Comparison of ENCODE assay signal across 1 cellular context in the genomic region with DNA sequence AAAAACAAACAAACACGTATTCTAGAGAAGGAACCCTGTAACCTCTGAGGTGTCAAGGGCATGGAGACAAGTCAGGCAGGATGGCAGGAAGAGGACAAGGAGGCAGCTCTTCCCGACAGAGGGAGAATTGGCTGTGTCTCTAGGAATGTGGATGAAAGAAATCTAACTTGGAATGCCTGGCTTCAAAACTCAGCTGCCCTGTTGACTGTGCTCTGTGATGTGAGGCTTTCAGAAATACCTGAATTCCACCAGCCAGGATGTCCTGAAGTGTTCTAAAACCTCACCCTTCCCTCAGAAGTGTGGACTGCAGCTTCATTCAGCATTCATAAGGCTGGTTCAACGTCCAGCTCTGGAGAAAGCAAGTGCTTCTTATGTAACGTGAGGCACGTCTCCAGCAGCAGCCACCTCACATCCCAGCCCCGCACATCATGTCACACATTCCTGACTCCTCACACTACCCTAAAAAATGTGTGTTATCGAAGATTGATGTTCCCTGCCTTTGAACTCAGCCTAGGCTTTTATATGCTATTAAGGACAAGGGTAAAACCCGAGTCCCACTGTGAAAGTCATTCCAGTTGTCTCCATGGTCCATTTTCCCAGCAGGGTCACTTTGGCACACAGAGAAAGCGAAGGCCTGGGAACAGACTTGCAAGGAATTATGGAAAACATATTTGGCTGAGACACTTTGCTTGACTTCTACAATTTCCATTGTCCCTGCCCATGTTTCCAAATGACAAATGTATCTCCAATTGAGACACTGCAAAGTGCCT.
TF ChIP-seq lines count a peak whose summit lies in the region.

No MANE protein-coding gene starts in this region.

TF ChIP-seq in GM23338, 12 proteins besides CTCF, POLR2A, EP300 and RAD21 (continued from another document):
- no peak for TF ChIP-seq REST (IDR thresholded peaks at IDR 0.05; ENCODE audit: unreplicated experiment)
